Comparison of ENCODE assay signal across 8 cellular contexts in genomic region chr14:35403085-35403396, GRCh38. TPM values are rescaled to one million over a fixed set of nuclear protein-coding genes. Genes with fewer than 3 reads are reported as not detected.
DNase-seq lines count a peak whose midpoint lies in the region; ATAC-seq and TF ChIP-seq lines count a peak whose summit lies in the region.

No MANE protein-coding gene starts in this region.

- peaks cover 23% of the 10 kb centered on the region for H3K79me1 ChIP-seq in trophoblast cell (ENCODE audit: low read length)

- H3K9ac ChIP-seq in HUES48 (ENCODE audit: low read depth, low read length) (0 out of 2 replicates have a peak overlapping the region, but pooled peaks have one; percentile 61), trophoblast cell (ENCODE audit: low read length) (no peak overlapping the region)

- peaks cover 17% of the 10 kb centered on the region for H3K79me2 ChIP-seq in trophoblast cell (ENCODE audit: control insufficient read depth, insufficient read depth, low read length, poor library complexity)

- peak overlapping the region; percentile 3 for H2BK120ac ChIP-seq in trophoblast cell (ENCODE audit: insufficient read depth, low read length, poor library complexity)

- H3K23ac ChIP-seq in trophoblast cell (ENCODE audit: low read length), result no peak overlapping the region

- WGBS in trophoblast cell (ENCODE audit: extremely low coverage, insufficient coverage, insufficient read length), result no CpG with 5 or more reads among the region's 7 CpGs

- ATAC-seq in HG03520 (IDR thresholded peaks at IDR 0.05; ENCODE audit: unreplicated experiment), result no peak

- TF ChIP-seq CTCF in fibroblast of mammary gland (conservative IDR thresholded peaks at IDR 0.05; ENCODE audit: control insufficient read depth, insufficient read depth, low read depth, low read length), result no peak

- peak overlapping the region; percentile 10 for H4K12ac ChIP-seq in trophoblast cell (ENCODE audit: low read depth, low read length)

- H3K4ac ChIP-seq in trophoblast cell (ENCODE audit: low read depth, low read length), result peak overlapping the region; percentile 59

- no peak overlapping the region for H2AK5ac ChIP-seq in trophoblast cell (ENCODE audit: low read length)

- H4K8ac ChIP-seq in trophoblast cell (ENCODE audit: low read depth, low read length), result no peak overlapping the region

- H3K27me3 ChIP-seq in HUES48 (ENCODE audit: control insufficient read depth, insufficient read depth, low read length), result no peaks in the 10 kb centered on the region
- H3K27me3 ChIP-seq in trophoblast cell (ENCODE audit: insufficient read depth, low read length), result no peaks in the 10 kb centered on the region

- H3K4me1 ChIP-seq in HUES48 (ENCODE audit: control insufficient read depth, insufficient read depth, low read length), result peaks cover 31% of the 10 kb centered on the region
- H3K4me1 ChIP-seq in trophoblast cell (ENCODE audit: control insufficient read depth in 1 of 2, insufficient read depth in 2 of 2, low read length in 2 of 2), result peaks cover 14 to 19% of the 10 kb centered on the region in 2 experiments

- peaks cover 32% of the 10 kb centered on the region for H3K36me3 ChIP-seq in HUES48 (ENCODE audit: control insufficient read depth, insufficient read depth, low read length)
- H3K36me3 ChIP-seq in trophoblast cell (ENCODE audit: control insufficient read depth in 1 of 2, insufficient read depth in 2 of 2, low read length in 2 of 2), result peaks cover 23 to 29% of the 10 kb centered on the region in 2 experiments

- peak overlapping the region; percentile 83 for H3K14ac ChIP-seq in trophoblast cell (ENCODE audit: low read length)

- H2BK5ac ChIP-seq in trophoblast cell (ENCODE audit: low read depth, low read length, poor library complexity), result peak overlapping the region; percentile 94

- H2AFZ ChIP-seq in trophoblast cell (ENCODE audit: insufficient read depth, low read length, poor library complexity), result no peak overlapping the region

- H3K9me3 ChIP-seq in HUES48 (ENCODE audit: control insufficient read depth, insufficient read depth, low read length), result no peaks in the 10 kb centered on the region
- H3K9me3 ChIP-seq in trophoblast cell (ENCODE audit: insufficient read depth, low read depth, low read length), result no peaks in the 10 kb centered on the region

- peak; percentile 51 for DNase-seq in activated T-cell treated with anti-CD3 and anti-CD28 coated beads, Interleukin-2, amount 50 U/mL, for 1 hour
- DNase-seq in fibroblast of mammary gland (ENCODE audit: low read depth) (peak; percentile 62), trophoblast cell (peak in 1 of 2 donors; percentile 28), AG08396 (ENCODE audit: low spot score) (no peak), DMS153 treated with DMSO at 0.1 percent for 48 hours (lab: John Stamatoyannopoulos, UW; ENCODE audit: unreplicated experiment) (no peak), SW480 (ENCODE audit: low spot score) (no peak)

- H2BK12ac ChIP-seq in trophoblast cell (ENCODE audit: low read length), result no peak overlapping the region

- H3K18ac ChIP-seq in trophoblast cell (ENCODE audit: low read length), result peak overlapping the region; percentile 23

- peak overlapping the region; percentile 92 for H3K4me3 ChIP-seq in HUES48 (ENCODE audit: low read depth, low read length)
- peak overlapping the region; percentile 86 for H3K4me3 ChIP-seq in fibroblast of mammary gland (ENCODE audit: control insufficient read depth, low read depth, low read length)
- H3K4me3 ChIP-seq in trophoblast cell (ENCODE audit: low read depth, low read length), result peak overlapping the region; percentile 25

- H3K4me2 ChIP-seq in trophoblast cell (ENCODE audit: low read length), result peak overlapping the region; percentile 87

- peak overlapping the region; percentile 79 for H4K91ac ChIP-seq in trophoblast cell (ENCODE audit: low read depth, low read length)

- peak overlapping the region; percentile 76 for H3K27ac ChIP-seq in HUES48 (ENCODE audit: low read depth, low read length)
- peak overlapping the region; percentile 92 for H3K27ac ChIP-seq in trophoblast cell (ENCODE audit: low read depth, low read length)

RNA-seq across cellular contexts. Expression of gene NFKBIA, which starts 1.5 kb away (rescaled TPM):
- polyA plus RNA-seq in trophoblast cell (2013), result 116 and 119 TPM in 2 replicates

Comparison
In these comparisons a context has a peak if more than half of its experiments do, and no peak if none do; other contexts are left out.
1. H3K4me3 ChIP-seq: peak in every context shown above with its lines; median percentile 92 in HUES48; 86 in fibroblast of mammary gland; 25 in trophoblast cell.
2. DNase-seq: peak in activated T-cell treated with anti-CD3 and anti-CD28 coated beads, Interleukin-2, amount 50 U/mL, for 1 hour (single experiment) and fibroblast of mammary gland (single experiment); none in AG08396 (single experiment), DMS153 treated with DMSO at 0.1 percent for 48 hours (single experiment) and SW480 (single experiment).